Comparison of ENCODE assay signal across 8 cellular contexts in the genomic region with DNA sequence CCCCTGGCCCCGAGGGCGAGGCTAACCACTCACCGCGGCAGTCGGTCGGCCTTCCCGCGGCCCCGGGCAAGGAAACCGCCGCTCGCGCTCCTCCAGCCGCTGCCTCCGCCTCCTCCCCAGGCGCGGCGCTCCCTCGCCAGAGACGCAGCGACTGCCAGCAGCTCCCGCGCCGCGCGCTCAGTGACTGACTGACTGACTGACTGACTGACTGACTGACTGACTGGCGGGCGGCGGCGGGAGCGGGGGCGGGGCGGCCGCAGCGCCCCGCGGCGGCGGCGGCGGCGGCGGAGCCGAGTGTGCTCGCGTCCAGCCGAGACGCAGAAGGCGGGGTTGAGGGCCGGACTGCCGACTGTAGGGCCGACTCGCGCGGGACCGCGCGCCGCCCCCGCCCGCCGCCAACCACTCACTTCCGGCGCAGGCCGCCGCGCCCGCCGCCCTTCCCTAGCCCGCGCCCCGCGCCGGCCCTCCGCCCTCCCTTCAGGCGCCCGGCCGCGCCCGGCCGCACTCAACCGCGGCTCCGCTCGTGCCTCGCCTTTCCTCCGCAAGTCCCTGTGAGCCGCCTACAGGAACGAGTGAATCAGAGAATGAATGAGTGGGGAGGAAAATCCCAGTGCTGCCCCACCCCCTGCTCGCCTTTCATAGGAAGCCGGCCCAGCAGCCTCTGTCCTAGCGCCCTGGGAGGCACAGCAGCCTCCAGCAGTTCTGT. TPM values are rescaled to one million over a fixed set of nuclear protein-coding genes. Genes with fewer than 3 reads are reported as not detected.
DNase-seq lines count a peak whose midpoint lies in the region; ATAC-seq and TF ChIP-seq lines count a peak whose summit lies in the region.

A gene with protein sequence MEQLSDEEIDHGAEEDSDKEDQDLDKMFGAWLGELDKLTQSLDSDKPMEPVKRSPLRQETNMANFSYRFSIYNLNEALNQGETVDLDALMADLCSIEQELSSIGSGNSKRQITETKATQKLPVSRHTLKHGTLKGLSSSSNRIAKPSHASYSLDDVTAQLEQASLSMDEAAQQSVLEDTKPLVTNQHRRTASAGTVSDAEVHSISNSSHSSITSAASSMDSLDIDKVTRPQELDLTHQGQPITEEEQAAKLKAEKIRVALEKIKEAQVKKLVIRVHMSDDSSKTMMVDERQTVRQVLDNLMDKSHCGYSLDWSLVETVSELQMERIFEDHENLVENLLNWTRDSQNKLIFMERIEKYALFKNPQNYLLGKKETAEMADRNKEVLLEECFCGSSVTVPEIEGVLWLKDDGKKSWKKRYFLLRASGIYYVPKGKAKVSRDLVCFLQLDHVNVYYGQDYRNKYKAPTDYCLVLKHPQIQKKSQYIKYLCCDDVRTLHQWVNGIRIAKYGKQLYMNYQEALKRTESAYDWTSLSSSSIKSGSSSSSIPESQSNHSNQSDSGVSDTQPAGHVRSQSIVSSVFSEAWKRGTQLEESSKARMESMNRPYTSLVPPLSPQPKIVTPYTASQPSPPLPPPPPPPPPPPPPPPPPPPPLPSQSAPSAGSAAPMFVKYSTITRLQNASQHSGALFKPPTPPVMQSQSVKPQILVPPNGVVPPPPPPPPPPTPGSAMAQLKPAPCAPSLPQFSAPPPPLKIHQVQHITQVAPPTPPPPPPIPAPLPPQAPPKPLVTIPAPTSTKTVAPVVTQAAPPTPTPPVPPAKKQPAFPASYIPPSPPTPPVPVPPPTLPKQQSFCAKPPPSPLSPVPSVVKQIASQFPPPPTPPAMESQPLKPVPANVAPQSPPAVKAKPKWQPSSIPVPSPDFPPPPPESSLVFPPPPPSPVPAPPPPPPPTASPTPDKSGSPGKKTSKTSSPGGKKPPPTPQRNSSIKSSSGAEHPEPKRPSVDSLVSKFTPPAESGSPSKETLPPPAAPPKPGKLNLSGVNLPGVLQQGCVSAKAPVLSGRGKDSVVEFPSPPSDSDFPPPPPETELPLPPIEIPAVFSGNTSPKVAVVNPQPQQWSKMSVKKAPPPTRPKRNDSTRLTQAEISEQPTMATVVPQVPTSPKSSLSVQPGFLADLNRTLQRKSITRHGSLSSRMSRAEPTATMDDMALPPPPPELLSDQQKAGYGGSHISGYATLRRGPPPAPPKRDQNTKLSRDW (minus strand): TSS at position 224 of the 706 bp plus-strand sequence. CDS start 39,948 bp downstream, outside the sequence.

- H3K9ac ChIP-seq in duodenal mucosa (ENCODE audit: low read depth in 1 of 2, low read length in 2 of 2) (peak within 1 kb of the TSS; percentile 71 to 75), liver (ENCODE audit: low read depth in 1 of 2, low read length in 2 of 2) (peak within 1 kb of the TSS; percentile 91 to 94)

- intact Hi-C loops in activated CD4-positive, alpha-beta memory T cell treated with anti-CD3 and anti-CD28 coated beads for 36 hours (cut with micrococcal nuclease), result loop anchor here (2.0 kb wide), 2 partner anchors 172 to 278 kb away; a partner anchor contains a TSS

- H3K4me1 ChIP-seq in duodenal mucosa (ENCODE audit: control insufficient read depth in 1 of 2, insufficient read depth in 2 of 2, low read length in 2 of 2), result peaks cover 7 to 10% of the 10 kb centered on the region in 2 donors
- peaks cover 2 to 25% (median 22%) of the 10 kb centered on the region in 4 donors for H3K4me1 ChIP-seq in liver (ENCODE audit: control insufficient read depth in 4 of 4, insufficient read depth in 4 of 4, low read length in 3 of 4)

- H3K4me3 Mint-ChIP-seq in activated CD4-positive, alpha-beta memory T cell treated with anti-CD3 and anti-CD28 coated beads for 36 hours, result peak within 1 kb of the TSS; percentile 82

- H3K4me3 ChIP-seq in duodenal mucosa (ENCODE audit: low read depth in 1 of 2, low read length in 2 of 2) (peak within 1 kb of the TSS; percentile 75 to 88), liver (ENCODE audit: low read depth in 1 of 3, low read length in 3 of 3) (peak within 1 kb of the TSS; percentile 88 to 100 (median 99))

- POLR2A ChIA-PET in activated CD4-positive, alpha-beta memory T cell treated with anti-CD3 and anti-CD28 coated beads for 36 hours (lab: Charles Lee), result interaction anchor here (1.0 to 1.6 kb wide), 3 partner anchors 53 to 276 kb away, joined by 3 to 4 read pairs (median 3); no protein-coding TSS in a partner anchor

- H3K4me1 Mint-ChIP-seq in activated CD4-positive, alpha-beta memory T cell treated with anti-CD3 and anti-CD28 coated beads for 36 hours (ENCODE audit: low read depth), result peaks cover 31% of the 10 kb centered on the region

- CTCF ChIA-PET in activated CD4-positive, alpha-beta memory T cell treated with anti-CD3 and anti-CD28 coated beads for 36 hours (lab: Charles Lee), result interaction anchor here (0.7 to 3.1 kb wide), 3 partner anchors 50 to 280 kb away, joined by 3 to 7 read pairs (median 3); no protein-coding TSS in a partner anchor

- H3K27me3 ChIP-seq in duodenal mucosa (ENCODE audit: control insufficient read depth in 1 of 2, insufficient read depth in 2 of 2, low read length in 2 of 2) (no peaks in the 10 kb centered on the region), liver (ENCODE audit: control insufficient read depth in 4 of 4, insufficient read depth in 4 of 4, low read length in 3 of 4) (no peaks in the 10 kb centered on the region)

- H3K27ac Mint-ChIP-seq in activated CD4-positive, alpha-beta memory T cell treated with anti-CD3 and anti-CD28 coated beads for 36 hours, result peak within 1 kb of the TSS; percentile 67

- H3K27ac ChIP-seq in duodenal mucosa (ENCODE audit: low read depth, low read length) (peak within 1 kb of the TSS; percentile 89), liver (ENCODE audit: low read depth in 1 of 2, low read length in 2 of 2) (peak within 1 kb of the TSS; percentile 96 to 99)

- H3K9me3 ChIP-seq in duodenal mucosa (ENCODE audit: control insufficient read depth in 1 of 2, low read length in 2 of 2) (no peaks in the 10 kb centered on the region), liver (ENCODE audit: control insufficient read depth in 4 of 4, low read length in 3 of 4) (no peaks in the 10 kb centered on the region)

- H3K9me3 Mint-ChIP-seq in activated CD4-positive, alpha-beta memory T cell treated with anti-CD3 and anti-CD28 coated beads for 36 hours, result peaks cover 24% of the 10 kb centered on the region

- ATAC-seq in GM18511 (IDR thresholded peaks at IDR 0.05; ENCODE audit: unreplicated experiment) (peak; percentile 72), HG03196 (IDR thresholded peaks at IDR 0.05; ENCODE audit: unreplicated experiment) (peak; percentile 72), HG02970 (IDR thresholded peaks at IDR 0.05; ENCODE audit: low FRiP score, unreplicated experiment) (no peak)

- no peaks in the 10 kb centered on the region for H3K36me3 ChIP-seq in duodenal mucosa (ENCODE audit: control insufficient read depth in 1 of 2, insufficient read depth in 2 of 2, low read length in 2 of 2)
- H3K36me3 ChIP-seq in liver (ENCODE audit: control insufficient read depth in 4 of 4, insufficient read depth in 3 of 4, low read depth in 1 of 4, low read length in 3 of 4), result no peaks in the 10 kb centered on the region

- TF ChIP-seq RAD21 in liver (IDR thresholded peaks at IDR 0.05), result no peak

- H3K27me3 Mint-ChIP-seq in activated CD4-positive, alpha-beta memory T cell treated with anti-CD3 and anti-CD28 coated beads for 36 hours, result peaks cover 14% of the 10 kb centered on the region

- H3K36me3 Mint-ChIP-seq in activated CD4-positive, alpha-beta memory T cell treated with anti-CD3 and anti-CD28 coated beads for 36 hours, result peaks cover 4% of the 10 kb centered on the region

- DNase-seq in NCI-H526 treated with DMSO at 0.1 percent for 48 hours (lab: John Stamatoyannopoulos, UW), result peak; percentile 87
- DNase-seq in activated CD4-positive, alpha-beta memory T cell treated with anti-CD3 and anti-CD28 coated beads for 36 hours, result peak; percentile 79
- DNase-seq in stimulated activated CD4-positive, alpha-beta T cell treated with anti-CD3 and anti-CD28 coated beads, Interleukin-2, amount 100 ng/mL, for 4 hours (ENCODE audit: low read depth), result peak; percentile 55

- under 1% methylated on average over 92 of the region's 92 CpGs for WGBS in liver

- TF ChIP-seq CTCF in liver (IDR thresholded peaks at IDR 0.05; ENCODE audit: low read depth, low read length, missing input control), result no peak

TF ChIP-seq in liver, 16 proteins besides CTCF, POLR2A, EP300 and RAD21:
- TF ChIP-seq TAF1 (conservative IDR thresholded peaks at IDR 0.05), result peak; percentile 53
- TF ChIP-seq, protein P1, sequence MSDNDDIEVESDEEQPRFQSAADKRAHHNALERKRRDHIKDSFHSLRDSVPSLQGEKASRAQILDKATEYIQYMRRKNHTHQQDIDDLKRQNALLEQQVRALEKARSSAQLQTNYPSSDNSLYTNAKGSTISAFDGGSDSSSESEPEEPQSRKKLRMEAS (IDR thresholded peaks at IDR 0.05), result no peak
- no peak for TF ChIP-seq YY1 (IDR thresholded peaks at IDR 0.05)
- no peak for TF ChIP-seq RXRA (IDR thresholded peaks at IDR 0.05)

RNA-seq across cellular contexts. Expression of the gene that starts here (rescaled TPM):
- 10 to 100 TPM; 11.5 to 13.1 TPM for total RNA-seq in activated CD4-positive, alpha-beta memory T cell treated with anti-CD3 and anti-CD28 coated beads for 36 hours
- total RNA-seq in liver, result 10 to 100 TPM; 22.6 to 83.1 TPM
- 10 to 100 TPM in 1 of 2 donors, 1 to 10 TPM in 1; 7.0 to 16.2 TPM for polyA plus RNA-seq in liver
